In genomic region chr2:49962634-49963033, GRCh38 we compare ENCODE assay signal across 8 cellular contexts.
A peak's percentile ranks its signal among the peaks of the same experiment; 100 is the strongest.
DNase-seq lines count a peak whose midpoint lies in the region; ATAC-seq, FAIRE-seq and TF ChIP-seq lines count a peak whose summit lies in the region.
"Not testable (repeated sequence)": the region's sequence is repeated elsewhere in the genome, so short reads cannot be mapped to it uniquely, and the experiment has no call there.

No MANE protein-coding gene starts in this region.

- H3K23ac ChIP-seq in H9 (ENCODE audit: insufficient read length, low read depth, low read length): not testable (repeated sequence)

- H3K4ac ChIP-seq in H9 (ENCODE audit: low read depth, low read length): not testable (repeated sequence)

- H2AFZ ChIP-seq in H9 (ENCODE audit: low read length); HepG2 (ENCODE audit: low read length); neural progenitor cell (replicated peaks): not testable (repeated sequence)

- H3K14ac ChIP-seq in H9 (ENCODE audit: insufficient read depth, low read length): not testable (repeated sequence)

- H3K79me1 ChIP-seq in H9 (ENCODE audit: insufficient read depth, low read depth, low read length, poor library complexity, severe bottlenecking): not testable (repeated sequence)

- not testable (repeated sequence) for H2BK12ac ChIP-seq in H9 (ENCODE audit: insufficient read length, low read depth, low read length)

- H2BK15ac ChIP-seq in H9 (ENCODE audit: low read depth, low read length): not testable (repeated sequence)

- intact Hi-C loops in HepG2 (cut with micrococcal nuclease; ENCODE audit: unreplicated experiment): not testable (repeated sequence)

- H2AK5ac ChIP-seq in H9 (ENCODE audit: insufficient read length, low read length): not testable (repeated sequence)

- H2BK120ac ChIP-seq in H9 (ENCODE audit: low read depth, low read length, poor library complexity, severe bottlenecking): not testable (repeated sequence)

- TF ChIP-seq EP300 in HepG2 (IDR thresholded peaks at IDR 0.05; ENCODE audit: low read depth in 2 of 2, low read length in 2 of 2); HepG2 (CRISPR knock-in tag; IDR thresholded peaks at IDR 0.05; ENCODE audit: borderline replicate concordance): not testable (repeated sequence)

- H3K36me3 Mint-ChIP-seq in H9 (ENCODE audit: insufficient read depth in 1 of 3, low read depth in 3 of 3); WTC11; endodermal cell (ENCODE audit: low read depth); neural progenitor cell: not testable (repeated sequence)

- not testable (repeated sequence) for FAIRE-seq in HepG2 (lab: Jason Lieb, UNC)

- H3K27ac ChIP-seq in C4-2B; H9 (ENCODE audit: insufficient read length, low read depth, low read length); endodermal cell (ENCODE audit: low read depth, low read length); HepG2 (ENCODE audit: extremely low read length, insufficient read depth, low read length); neural progenitor cell: not testable (repeated sequence)

- not testable (repeated sequence) for H4K8ac ChIP-seq in H9 (replicated peaks; ENCODE audit: insufficient read length, low read depth, low read length)

- CTCF ChIA-PET in WTC11 (lab: Charles Lee): interaction anchor here (1.0 to 2.1 kb wide), 13 partner anchors 10 to 440 kb away, joined by 3 to 18 read pairs (median 4); no protein-coding TSS in a partner anchor
- CTCF ChIA-PET in HepG2 (lab: Yijun Ruan, JAX; ENCODE audit: low intra/inter-chr PET ratio, low total read pairs): not testable (repeated sequence)

- H3K9me3 Mint-ChIP-seq in H9, WTC11, endodermal cell, neural progenitor cell: not testable (repeated sequence)

- not testable (repeated sequence) for H3K56ac ChIP-seq in H9 (ENCODE audit: insufficient read length, low read depth, low read length)

- peak; percentile 97 for ATAC-seq in WTC11
- ATAC-seq in HepG2: peak; percentile 68

- H4K20me1 ChIP-seq in H9 (ENCODE audit: control insufficient read depth, insufficient read depth, insufficient read length); HepG2 (ENCODE audit: insufficient read depth, low read length); neural progenitor cell (ENCODE audit: low read depth): not testable (repeated sequence)

- not testable (repeated sequence) for H3K4me2 ChIP-seq in H9 (ENCODE audit: insufficient read depth, insufficient read length, low read length); HepG2 (ENCODE audit: low read depth, low read length); neural progenitor cell

- not testable (repeated sequence) for H3T11ph ChIP-seq in H9 (ENCODE audit: low read length)

- H3K23me2 ChIP-seq in H9 (ENCODE audit: insufficient read length, low read depth, low read length, poor library complexity, severe bottlenecking): not testable (repeated sequence)

- not testable (repeated sequence) for H2BK20ac ChIP-seq in H9 (ENCODE audit: low read depth, low read length, poor library complexity, severe bottlenecking)

- not testable (repeated sequence) for H3K27me3 ChIP-seq in H9 (ENCODE audit: insufficient read depth, low read length); HepG2 (ENCODE audit: control insufficient read depth in 1 of 2, insufficient read depth in 2 of 2, low read length in 2 of 2); neural progenitor cell
- H3K27me3 ChIP-seq in endodermal cell (ENCODE audit: control insufficient read depth, insufficient read depth, low read length, poor library complexity, severe bottlenecking): peaks cover 15% of the 10 kb centered on the region

- H3K18ac ChIP-seq in H9 (ENCODE audit: insufficient read length, low read depth, low read length): not testable (repeated sequence)

- H2BK5ac ChIP-seq in H9 (ENCODE audit: insufficient read length, low read length): not testable (repeated sequence)

- H3K4me1 Mint-ChIP-seq in H9 (peaks cover 36 to 38% of the 10 kb centered on the region in 2 experiments), WTC11 (peaks cover 30% of the 10 kb centered on the region), neural progenitor cell (peaks cover 17% of the 10 kb centered on the region)
- not testable (repeated sequence) for H3K4me1 Mint-ChIP-seq in endodermal cell

- not testable (repeated sequence) for H3K9ac ChIP-seq in H9 (ENCODE audit: extremely low read depth, insufficient read length, low read length); endodermal cell (ENCODE audit: extremely low read depth, low read length, poor library complexity, severe bottlenecking); HepG2 (ENCODE audit: insufficient read depth, low read depth, low read length); neural progenitor cell

- POLR2A ChIA-PET in WTC11 (lab: Charles Lee); HepG2 (lab: Yijun Ruan, JAX): not testable (repeated sequence)

- H3K4me1 ChIP-seq in H9 (ENCODE audit: insufficient read depth, low read length); endodermal cell (ENCODE audit: control insufficient read depth, insufficient read depth, low read length); HepG2 (ENCODE audit: insufficient read depth, low read length); neural progenitor cell: not testable (repeated sequence)

- DNase-seq in ELF-1 (ENCODE audit: low read depth, low spot score): peak; percentile 17
- DNase-seq in H9: peak; percentile 41
- DNase-seq in OCI-M1 (lab: John Stamatoyannopoulos, UW): peak; percentile 16
- DNase-seq in WTC11 (ENCODE audit: low spot score): peak; percentile 31
- DNase-seq in endodermal cell: peak; percentile 66
- not testable (repeated sequence) for DNase-seq in HepG2 (ENCODE audit: low spot score); neural progenitor cell (ENCODE audit: low spot score)

- in situ Hi-C loops in HepG2 (cut with HindIII; ENCODE audit: extremely low pct_ligation_motif_present, low pct_unique_long_range_greater_than_20kb): not testable (repeated sequence)

- not testable (repeated sequence) for H3K9me3 ChIP-seq in H9 (ENCODE audit: control insufficient read depth, low read depth, low read length); endodermal cell (ENCODE audit: control insufficient read depth, low read length); HepG2 (ENCODE audit: low read length); neural progenitor cell (ENCODE audit: low read depth)

- no CpG with 5 or more reads among the region's 7 CpGs for WGBS in H9 (ENCODE audit: extremely low coverage, insufficient read length, low lambda C conversion rate)
- WGBS in endodermal cell (ENCODE audit: insufficient coverage in 1 of 2, insufficient read length in 1 of 2), 2 experiments: 77 to 79% methylated on average over 6 to 7 of the region's 7 CpGs
- under 1% methylated on average over 7 of the region's 7 CpGs for WGBS in HepG2 (ENCODE audit: low lambda C conversion rate)

- not testable (repeated sequence) for TF ChIP-seq POLR2A in HepG2 (IDR thresholded peaks at IDR 0.05; ENCODE audit: insufficient read depth in 1 of 2, low read depth in 2 of 2, low read length in 2 of 2)

- H3K27me3 Mint-ChIP-seq in H9 (ENCODE audit: low read depth); WTC11 (ENCODE audit: low read depth); neural progenitor cell (ENCODE audit: insufficient read depth, low read depth): not testable (repeated sequence)
- peaks cover 18% of the 10 kb centered on the region for H3K27me3 Mint-ChIP-seq in endodermal cell (ENCODE audit: insufficient read depth)

- not testable (repeated sequence) for H4K5ac ChIP-seq in H9 (ENCODE audit: insufficient read length, low read depth, low read length)

- not testable (repeated sequence) for H3K79me2 ChIP-seq in H9 (ENCODE audit: insufficient read depth, low read length); HepG2 (ENCODE audit: insufficient read depth, low read length); neural progenitor cell (ENCODE audit: low read depth)

- peak; percentile 13; the same call in 1 of the 2 replicates for TF ChIP-seq CTCF in C4-2B (conservative IDR thresholded peaks at IDR 0.05)
- TF ChIP-seq CTCF in H9 (conservative IDR thresholded peaks at IDR 0.05): peak; percentile 62
- not testable (repeated sequence) for TF ChIP-seq CTCF in WTC11 (IDR thresholded peaks at IDR 0.05); HepG2 (CRISPR knock-in tag; IDR thresholded peaks at IDR 0.05)
- peak; percentile 70 for TF ChIP-seq CTCF in endodermal cell (conservative IDR thresholded peaks at IDR 0.05)
- TF ChIP-seq CTCF in neural progenitor cell (IDR thresholded peaks at IDR 0.05): peak; percentile 10

- not testable (repeated sequence) for H3K36me3 ChIP-seq in endodermal cell (ENCODE audit: control insufficient read depth, insufficient read depth, low read length); HepG2 (replicated peaks in 1 of 2; ENCODE audit: control insufficient read depth in 1 of 2, insufficient read depth in 2 of 2, low read length in 2 of 2); neural progenitor cell

- H3K27ac Mint-ChIP-seq in H9: peak overlapping the region in 2 of 3 experiments; percentile 32 to 46; a peak in 3 of 7 replicates
- H3K27ac Mint-ChIP-seq in WTC11, endodermal cell, neural progenitor cell: not testable (repeated sequence)

- H3K4me3 Mint-ChIP-seq in H9, WTC11, endodermal cell, neural progenitor cell: not testable (repeated sequence)

- not testable (repeated sequence) for BruUV-seq in HepG2 (replicated peaks; lab: Mats Ljungman, UMichigan)

- H3K4me3 ChIP-seq in endodermal cell (ENCODE audit: low read length); HepG2 (replicated peaks in 1 of 3; ENCODE audit: insufficient read depth in 1 of 3, low read depth in 2 of 3, low read length in 3 of 3); neural progenitor cell: not testable (repeated sequence)

- H4K91ac ChIP-seq in H9 (ENCODE audit: insufficient read length, low read depth, low read length): not testable (repeated sequence)

- H3F3A ChIP-seq in neural progenitor cell (ENCODE audit: low read depth): not testable (repeated sequence)

- TF ChIP-seq RAD21 in HepG2 (CRISPR knock-in tag; IDR thresholded peaks at IDR 0.05): not testable (repeated sequence)
